ENCODE assay signal across 23 cellular contexts in genomic region chr14:69771136-69771535, GRCh38. TPM values are rescaled to one million over a fixed set of nuclear protein-coding genes. Genes with fewer than 3 reads are reported as not detected.
DNase-seq lines count a peak whose midpoint lies in the region; ATAC-seq and TF ChIP-seq lines count a peak whose summit lies in the region.
"Had no signal": no experiment of that assay in that cellular context is flagged by ENCODE, and none has a peak within 500 bp of the region (broad histone marks: within the 10 kb centered on the region; RNA-seq: fewer than 3 reads in every experiment).

No MANE protein-coding gene starts in this region.

- H3K4me3 Mint-ChIP-seq in activated T-cell treated with anti-CD3 and anti-CD28 coated beads, Interleukin-2, amount 50 U/mL, for 24 hours: peak overlapping the region; percentile 100
- no peak overlapping the region for H3K4me3 Mint-ChIP-seq in activated T-cell treated with anti-CD3 and anti-CD28 coated beads, Interleukin-2, amount 50 U/mL, for 4 hours
- H3K4me3 Mint-ChIP-seq in osteocyte (ENCODE audit: unreplicated experiment): no peak overlapping the region

- H3K27me3 ChIP-seq in esophagus (ENCODE audit: control insufficient read depth in 1 of 2, insufficient read depth in 2 of 2, low read length in 2 of 2) (no peaks in the 10 kb centered on the region), tibial nerve (no peaks in the 10 kb centered on the region), esophagus squamous epithelium (no peaks in the 10 kb centered on the region)
- H3K27me3 ChIP-seq: BLaER1, right lobe of liver, SJSA1 had no signal

- peak overlapping the region; percentile 88 for H3K27ac Mint-ChIP-seq in activated T-cell treated with anti-CD3 and anti-CD28 coated beads, Interleukin-2, amount 50 U/mL, for 24 hours
- no peak overlapping the region for H3K27ac Mint-ChIP-seq in osteocyte (ENCODE audit: unreplicated experiment)

- H3K9me3 ChIP-seq in esophagus (ENCODE audit: control insufficient read depth in 2 of 2, insufficient read depth in 1 of 2, low read depth in 1 of 2, low read length in 1 of 2) (no peaks in the 10 kb centered on the region), tibial nerve (no peaks in the 10 kb centered on the region), esophagus squamous epithelium (no peaks in the 10 kb centered on the region)
- H3K9me3 ChIP-seq: BLaER1, HAP-1, right lobe of liver, SJSA1 had no signal

- no peaks in the 10 kb centered on the region for H3K27me3 Mint-ChIP-seq in activated T-cell treated with anti-CD3 and anti-CD28 coated beads, Interleukin-2, amount 50 U/mL, for 24 hours
- no peaks in the 10 kb centered on the region for H3K27me3 Mint-ChIP-seq in activated T-cell treated with anti-CD3 and anti-CD28 coated beads, Interleukin-2, amount 50 U/mL, for 4 hours (ENCODE audit: low read depth)
- H3K27me3 Mint-ChIP-seq in osteocyte (ENCODE audit: unreplicated experiment): no peaks in the 10 kb centered on the region

- H3K9me3 Mint-ChIP-seq in activated T-cell treated with anti-CD3 and anti-CD28 coated beads, Interleukin-2, amount 50 U/mL, for 24 hours: no peaks in the 10 kb centered on the region
- H3K9me3 Mint-ChIP-seq in activated T-cell treated with anti-CD3 and anti-CD28 coated beads, Interleukin-2, amount 50 U/mL, for 4 hours: no peaks in the 10 kb centered on the region
- H3K9me3 Mint-ChIP-seq in osteocyte (ENCODE audit: unreplicated experiment): no peaks in the 10 kb centered on the region

- peaks cover 78% of the 10 kb centered on the region for H3K4me1 Mint-ChIP-seq in activated T-cell treated with anti-CD3 and anti-CD28 coated beads, Interleukin-2, amount 50 U/mL, for 24 hours (ENCODE audit: low read depth)
- peaks cover 75% of the 10 kb centered on the region for H3K4me1 Mint-ChIP-seq in activated T-cell treated with anti-CD3 and anti-CD28 coated beads, Interleukin-2, amount 50 U/mL, for 4 hours (ENCODE audit: low read depth)
- peaks cover 35% of the 10 kb centered on the region for H3K4me1 Mint-ChIP-seq in osteocyte (ENCODE audit: unreplicated experiment)

- H3K36me3 ChIP-seq in esophagus (ENCODE audit: control insufficient read depth in 2 of 2, insufficient read depth in 2 of 2, low read length in 1 of 2): peaks cover 16 to 19% of the 10 kb centered on the region in 2 donors
- peaks cover 3 to 82% (median 48%) of the 10 kb centered on the region in 3 donors for H3K36me3 ChIP-seq in tibial nerve
- peaks cover 27 to 82% (median 55%) of the 10 kb centered on the region in 3 donors for H3K36me3 ChIP-seq in esophagus squamous epithelium

- H3K4me3 ChIP-seq in NB4 (ENCODE audit: low read depth, low read length) (peak overlapping the region; percentile 99), esophagus (ENCODE audit: low read depth in 1 of 2, low read length in 2 of 2) (peak overlapping the region; percentile 31 to 33), tibial nerve (no peak overlapping the region), esophagus squamous epithelium (peak overlapping the region in 1 of 4 donors; percentile 81)
- H3K4me3 ChIP-seq: BLaER1, HAP-1, lung, right lobe of liver, SJSA1 had no signal

- TF ChIP-seq POLR2A in NB4 (IDR thresholded peaks at IDR 0.05; ENCODE audit: extremely low read depth, insufficient read length) (no peak), tibial nerve (IDR thresholded peaks at IDR 0.05) (no peak), esophagus squamous epithelium (IDR thresholded peaks at IDR 0.05) (no peak)

- TF ChIP-seq EP300 in tibial nerve (IDR thresholded peaks at IDR 0.05): no peak

- no peak overlapping the region for H3K27ac ChIP-seq in esophagus (ENCODE audit: low read depth in 2 of 2, low read length in 1 of 2)
- H3K27ac ChIP-seq in tibial nerve: no peak overlapping the region
- H3K27ac ChIP-seq in esophagus squamous epithelium: no peak overlapping the region
- H3K27ac ChIP-seq: BLaER1, parathyroid adenoma, SJSA1 had no signal

- TF ChIP-seq CTCF in NB4 (IDR thresholded peaks at IDR 0.05; ENCODE audit: low read depth, low read length): no peak
- TF ChIP-seq CTCF in osteocyte (IDR thresholded peaks at IDR 0.05): no peak
- TF ChIP-seq CTCF in tibial nerve (IDR thresholded peaks at IDR 0.05): no peak
- no peak for TF ChIP-seq CTCF in esophagus squamous epithelium (IDR thresholded peaks at IDR 0.05)

- intact Hi-C loops in esophagus squamous epithelium (cut with DNase I): no loop called here

- peaks cover 0 to 2% of the 10 kb centered on the region in 2 donors for H3K4me1 ChIP-seq in esophagus (ENCODE audit: control insufficient read depth in 2 of 2, insufficient read depth in 2 of 2, low read length in 1 of 2)
- peaks cover 6 to 70% (median 28%) of the 10 kb centered on the region in 4 donors for H3K4me1 ChIP-seq in tibial nerve
- peaks cover 13 to 62% (median 30%) of the 10 kb centered on the region in 3 donors for H3K4me1 ChIP-seq in esophagus squamous epithelium

- no peak for DNase-seq in activated T-cell treated with anti-CD3 and anti-CD28 coated beads, Interleukin-2, amount 50 U/mL, for 24 hours
- no peak for DNase-seq in activated T-cell treated with anti-CD3 and anti-CD28 coated beads, Interleukin-2, amount 50 U/mL, for 4 hours
- DNase-seq in NB4 (ENCODE audit: low read depth) (no peak), osteocyte (ENCODE audit: extremely low spot score, unreplicated experiment) (peak; percentile 62), tibial nerve (ENCODE audit: low spot score in 2 of 2) (no peak), esophagus squamous epithelium (lab: John Stamatoyannopoulos, UW) (no peak), GOT3 (lab: John Stamatoyannopoulos, UW) (no peak)
- DNase-seq: activated CD4-positive, alpha-beta T cell treated with anti-CD3 and anti-CD28 coated beads, Interleukin-2, amount 50 U/mL, for 1 hour; activated T-cell treated with anti-CD3 and anti-CD28 coated beads for 4 hours; effector memory CD4-positive, alpha-beta T cell; kidney glomerular epithelial cell; NCI-H524 had no signal

- no peak for ATAC-seq in activated T-cell treated with anti-CD3 and anti-CD28 coated beads, Interleukin-2, amount 50 U/mL, for 4 hours
- ATAC-seq: right lobe of liver had no signal

- peaks cover 98% of the 10 kb centered on the region for H3K36me3 Mint-ChIP-seq in activated T-cell treated with anti-CD3 and anti-CD28 coated beads, Interleukin-2, amount 50 U/mL, for 24 hours (ENCODE audit: low read depth)
- H3K36me3 Mint-ChIP-seq in activated T-cell treated with anti-CD3 and anti-CD28 coated beads, Interleukin-2, amount 50 U/mL, for 4 hours (ENCODE audit: insufficient read depth): peaks cover 63% of the 10 kb centered on the region
- peaks cover 67% of the 10 kb centered on the region for H3K36me3 Mint-ChIP-seq in osteocyte (ENCODE audit: unreplicated experiment)

- 94 to 96% methylated on average over 16 of the region's 16 CpGs for WGBS in esophagus, 2 donors
- 92 to 96% methylated on average over 16 of the region's 16 CpGs for WGBS in tibial nerve, 2 donors
- WGBS in esophagus squamous epithelium, 2 donors: 89 to 95% methylated on average over 16 of the region's 16 CpGs

RNA-seq across cellular contexts. Expression of gene SRSF5, which starts 4.2 kb away (rescaled TPM):
- total RNA-seq in activated T-cell treated with anti-CD3 and anti-CD28 coated beads, Interleukin-2, amount 50 U/mL, for 4 hours: 100 to 1,000 TPM; 321 to 342 (median 325) TPM
- polyA plus RNA-seq in esophagus: 100 to 1,000 TPM; 362 to 481 TPM
- total RNA-seq in osteocyte: 245 and 279 TPM in 2 replicates
- total RNA-seq in tibial nerve: 100 to 1,000 TPM; 308 to 470 (median 361) TPM
- 100 to 1,000 TPM in 3 of 4 donors, 10 to 100 TPM in 1; 94.3 to 382 (median 173) TPM for total RNA-seq in esophagus squamous epithelium

RNA-seq across cellular contexts. Expression of gene SLC10A1, which starts 25.9 kb away (rescaled TPM):
- total RNA-seq in activated T-cell treated with anti-CD3 and anti-CD28 coated beads, Interleukin-2, amount 50 U/mL, for 4 hours: not detected
- polyA plus RNA-seq in esophagus: not detected
- not detected in 2 replicates for total RNA-seq in osteocyte
- total RNA-seq in tibial nerve: not detected
- not detected for total RNA-seq in esophagus squamous epithelium
- total RNA-seq: A673; glomerular endothelial cell; lung; SJSA1; subcutaneous adipose tissue; T-helper 1 cell treated with Interleukin-12 subunit alpha and Interleukin-12 subunit beta and Interleukin-4 antibody, amounts not matched to agents 30 ng/mL and 1 ng/mL, for 36 hours had no signal
- polyA plus RNA-seq: lung had no signal

Comparison
In these comparisons a context has a peak if more than half of its experiments do, and no peak if none do; other contexts are left out.
1. H3K4me3 ChIP-seq: peak in NB4 (single experiment) and esophagus (2 of 2); none in tibial nerve (0 of 4).